In the genomic region with DNA sequence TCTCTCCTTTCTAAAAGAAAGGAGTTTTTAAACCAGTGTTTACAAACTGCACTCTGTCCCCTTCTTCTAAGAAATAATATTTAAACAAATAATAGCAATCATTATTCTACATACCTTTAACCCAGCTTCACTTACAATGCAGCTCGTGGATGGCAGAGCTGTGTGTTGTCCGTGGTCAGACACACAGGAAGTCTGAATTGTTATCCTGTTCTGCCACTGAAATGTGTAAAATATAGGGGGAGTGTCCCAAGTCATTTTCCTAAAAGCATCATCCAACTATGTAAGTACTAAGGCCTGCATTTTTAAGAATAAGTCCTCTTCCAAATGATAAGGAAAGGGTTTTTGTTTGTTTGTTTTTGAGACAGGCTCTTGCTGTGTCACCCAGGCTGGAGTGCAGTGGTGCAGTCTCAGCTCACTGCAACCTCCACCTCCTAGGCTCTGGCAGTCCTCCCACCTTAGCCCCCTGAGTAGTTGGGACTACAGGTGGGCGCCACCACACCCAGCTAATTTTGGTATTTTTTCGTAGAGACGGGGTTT, we compare ENCODE assay signal across 1 cellular context.
TF ChIP-seq lines count a peak whose summit lies in the region.

No MANE protein-coding gene starts in this region.

TF ChIP-seq in HepG2, 621 proteins besides CTCF, POLR2A, EP300 and RAD21:
- TF ChIP-seq, protein P1, sequence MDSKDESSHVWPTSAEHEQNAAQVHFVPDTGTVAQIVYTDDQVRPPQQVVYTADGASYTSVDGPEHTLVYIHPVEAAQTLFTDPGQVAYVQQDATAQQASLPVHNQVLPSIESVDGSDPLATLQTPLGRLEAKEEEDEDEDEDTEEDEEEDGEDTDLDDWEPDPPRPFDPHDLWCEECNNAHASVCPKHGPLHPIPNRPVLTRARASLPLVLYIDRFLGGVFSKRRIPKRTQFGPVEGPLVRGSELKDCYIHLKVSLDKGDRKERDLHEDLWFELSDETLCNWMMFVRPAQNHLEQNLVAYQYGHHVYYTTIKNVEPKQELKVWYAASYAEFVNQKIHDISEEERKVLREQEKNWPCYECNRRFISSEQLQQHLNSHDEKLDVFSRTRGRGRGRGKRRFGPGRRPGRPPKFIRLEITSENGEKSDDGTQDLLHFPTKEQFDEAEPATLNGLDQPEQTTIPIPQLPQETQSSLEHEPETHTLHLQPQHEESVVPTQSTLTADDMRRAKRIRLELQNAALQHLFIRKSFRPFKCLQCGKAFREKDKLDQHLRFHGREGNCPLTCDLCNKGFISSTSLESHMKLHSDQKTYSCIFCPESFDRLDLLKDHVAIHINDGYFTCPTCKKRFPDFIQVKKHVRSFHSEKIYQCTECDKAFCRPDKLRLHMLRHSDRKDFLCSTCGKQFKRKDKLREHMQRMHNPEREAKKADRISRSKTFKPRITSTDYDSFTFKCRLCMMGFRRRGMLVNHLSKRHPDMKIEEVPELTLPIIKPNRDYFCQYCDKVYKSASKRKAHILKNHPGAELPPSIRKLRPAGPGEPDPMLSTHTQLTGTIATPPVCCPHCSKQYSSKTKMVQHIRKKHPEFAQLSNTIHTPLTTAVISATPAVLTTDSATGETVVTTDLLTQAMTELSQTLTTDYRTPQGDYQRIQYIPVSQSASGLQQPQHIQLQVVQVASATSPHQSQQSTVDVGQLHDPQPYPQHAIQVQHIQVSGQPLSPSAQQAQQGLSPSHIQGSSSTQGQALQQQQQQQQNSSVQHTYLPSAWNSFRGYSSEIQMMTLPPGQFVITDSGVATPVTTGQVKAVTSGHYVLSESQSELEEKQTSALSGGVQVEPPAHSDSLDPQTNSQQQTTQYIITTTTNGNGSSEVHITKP (CRISPR knock-in tag; IDR thresholded peaks at IDR 0.05; ENCODE audit: low read depth) = 0 out of 2 replicates have a peak, but pooled peaks have one; percentile 31
- no peak for TF ChIP-seq MED8 (CRISPR knock-in tag; IDR thresholded peaks at IDR 0.05; ENCODE audit: insufficient replicate concordance)
- TF ChIP-seq ZNF460 (CRISPR knock-in tag; IDR thresholded peaks at IDR 0.05; ENCODE audit: borderline replicate concordance) = peak; percentile 62; the same call in 1 of the 2 replicates
TF ChIP-seq in HepG2: peak in this region for 2.
